Comparison of ENCODE assay signal across 21 cellular contexts in the genomic region with DNA sequence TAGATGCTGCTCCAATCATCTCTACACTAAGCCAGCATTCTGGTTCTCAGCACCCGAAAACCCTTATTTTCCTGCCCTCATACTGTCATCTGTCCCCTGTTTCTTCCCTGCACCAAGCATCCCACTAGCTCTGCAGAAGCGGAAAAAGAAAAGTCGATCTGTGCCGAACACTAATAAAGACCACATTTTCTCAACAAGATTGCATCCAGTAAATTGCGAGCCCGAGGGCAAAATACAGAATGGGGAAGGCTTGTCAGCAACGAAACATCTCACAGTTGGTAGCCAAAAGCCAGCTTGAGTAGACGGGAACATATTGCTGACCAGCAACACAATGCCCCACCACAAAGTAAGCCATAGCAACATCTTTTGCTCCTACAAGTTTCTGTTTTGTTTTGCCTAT.
DNase-seq lines count a peak whose midpoint lies in the region; FAIRE-seq and TF ChIP-seq lines count a peak whose summit lies in the region.
"Had no signal": no experiment of that assay in that cellular context is flagged by ENCODE, and none has a peak within 500 bp of the region (broad histone marks: within the 10 kb centered on the region; RNA-seq: fewer than 3 reads in every experiment).

No MANE protein-coding gene starts in this region.

- H3K79me2 ChIP-seq in H1 (ENCODE audit: control insufficient read depth in 1 of 2, insufficient read depth in 2 of 2, low read length in 2 of 2) (no peaks in the 10 kb centered on the region), hepatocyte (no peaks in the 10 kb centered on the region)

- H3K27me3 ChIP-seq in H1 (replicated peaks in 1 of 4; ENCODE audit: control insufficient read depth in 3 of 4, extremely low read depth in 1 of 4, insufficient read depth in 3 of 4, low read length in 3 of 4) (no peaks in the 10 kb centered on the region), hepatocyte (no peaks in the 10 kb centered on the region)

- H2BK120ac ChIP-seq in H1 (replicated peaks; ENCODE audit: low read depth, low read length), result no peak overlapping the region

- 94% methylated on average over 8 of the region's 8 CpGs; no CpG with 5 or more reads in 1 of the 2 experiments for WGBS in H1 (ENCODE audit: extremely low coverage in 1 of 2, insufficient coverage in 1 of 2, insufficient read length in 1 of 2, insufficient replicate concordance in 2 of 2, low coverage in 1 of 2, low lambda C conversion rate in 2 of 2, missing lambda C conversion rate in 1 of 2), 2 experiments
- 67% methylated on average over 8 of the region's 8 CpGs for WGBS in hepatocyte (ENCODE audit: low lambda C conversion rate, missing lambda C conversion rate)

- H2AK5ac ChIP-seq in H1 (ENCODE audit: low read depth, low read length), result no peak overlapping the region

- no peak overlapping the region for H2BK20ac ChIP-seq in H1 (ENCODE audit: low read length)

- H3K14ac ChIP-seq in H1 (ENCODE audit: insufficient read length), result no peak overlapping the region

- in situ Hi-C loops in GM13976 (cut with MboI; ENCODE audit: low sequenced_read_pairs, unreplicated experiment), result no loop called here

- no peak overlapping the region for H2BK15ac ChIP-seq in H1 (ENCODE audit: low read length)

- no peak for TF ChIP-seq POLR2A in H1 (IDR thresholded peaks at IDR 0.05; ENCODE audit: control extremely low read depth in 1 of 2, low read depth in 2 of 2, low read length in 2 of 2)

- no peak overlapping the region for H3K4me3 ChIP-seq in H1 (ENCODE audit: extremely low read depth in 1 of 4, insufficient read depth in 2 of 4, low read depth in 3 of 4, low read length in 4 of 4)
- H3K4me3 ChIP-seq in hepatocyte, result no peak overlapping the region
- H3K4me3 ChIP-seq: GM12878, GM23338 had no signal

- H3K23me2 ChIP-seq in H1 (ENCODE audit: low read depth, low read length), result no peaks in the 10 kb centered on the region

- no peaks in the 10 kb centered on the region for H3K4me1 Mint-ChIP-seq in activated CD4-positive, alpha-beta memory T cell treated with anti-CD3 and anti-CD28 coated beads, Interleukin-2, amount 10 ng/mL, durations not matched to agents 7 days and 5 days
- H3K4me1 Mint-ChIP-seq: B cell; CD4-positive, CD25-positive, alpha-beta regulatory T cell had no signal

- H3K36me3 ChIP-seq in H1 (ENCODE audit: control insufficient read depth in 2 of 4, insufficient read depth in 4 of 4, low read length in 3 of 4) (no peaks in the 10 kb centered on the region), hepatocyte (replicated peaks; ENCODE audit: insufficient read depth, low read depth) (no peaks in the 10 kb centered on the region)

- H3K79me1 ChIP-seq in H1 (ENCODE audit: low read depth, low read length), result no peaks in the 10 kb centered on the region

- no peaks in the 10 kb centered on the region for H3K9me3 Mint-ChIP-seq in activated CD4-positive, alpha-beta memory T cell treated with anti-CD3 and anti-CD28 coated beads, Interleukin-2, amount 10 ng/mL, durations not matched to agents 7 days and 5 days
- H3K9me3 Mint-ChIP-seq: GM23338 had no signal

- no peak overlapping the region for H4K91ac ChIP-seq in H1 (replicated peaks; ENCODE audit: insufficient read length, low read length)

- no peak overlapping the region for H3K27ac ChIP-seq in H1 (ENCODE audit: low read depth, low read length)
- no peak overlapping the region for H3K27ac ChIP-seq in hepatocyte

- no peak overlapping the region for H2BK12ac ChIP-seq in H1 (ENCODE audit: low read depth, low read length)

- peaks cover 0 to 5% (median 0%) of the 10 kb centered on the region in 4 experiments; a peak in 1 of 7 replicates for H3K4me1 ChIP-seq in H1 (replicated peaks in 1 of 4; ENCODE audit: control insufficient read depth in 3 of 4, insufficient read depth in 4 of 4, low read length in 3 of 4)
- H3K4me1 ChIP-seq in hepatocyte (ENCODE audit: insufficient read depth), result peaks cover 20% of the 10 kb centered on the region

- H3K23ac ChIP-seq in H1 (ENCODE audit: insufficient read length), result no peak overlapping the region

- H2BK5ac ChIP-seq in H1 (ENCODE audit: low read depth, low read length), result no peak overlapping the region

- H4K8ac ChIP-seq in H1 (ENCODE audit: extremely low read depth, insufficient read depth, low read length), result no peak overlapping the region

- TF ChIP-seq EP300 in H1 (IDR thresholded peaks at IDR 0.05; ENCODE audit: borderline replicate concordance in 1 of 2, low read depth in 2 of 2, low read length in 2 of 2), result no peak

- no peak overlapping the region for H3K4ac ChIP-seq in H1 (replicated peaks; ENCODE audit: insufficient read length, low read depth, low read length)

- peak; percentile 43 for DNase-seq in AG20443 (ENCODE audit: low spot score)
- DNase-seq in RPMI7951 (ENCODE audit: low read depth), result peak; percentile 15
- DNase-seq in H1 (ENCODE audit: low read depth in 1 of 2, low spot score in 2 of 2), result no peak
- no peak for DNase-seq in hepatocyte (ENCODE audit: low spot score)
- no peak for DNase-seq in NCI-H2227 treated with DMSO at 0.1 percent for 48 hours (lab: John Stamatoyannopoulos, UW)
- no peak for DNase-seq in activated effector memory CD4-positive, alpha-beta T cell treated with anti-CD3 and anti-CD28 coated beads, Interleukin-2, amount 50 U/mL, for 16 hours
- no peak for DNase-seq in activated CD4-positive, alpha-beta memory T cell treated with anti-CD3 and anti-CD28 coated beads, Interleukin-2, amount 10 ng/mL, durations not matched to agents 7 days and 5 days
- no peak for DNase-seq in GM13976 (ENCODE audit: low spot score)
- DNase-seq: 8988T; CD4-positive, CD25-positive, alpha-beta regulatory T cell; MV-4-11; NCI-H1105 treated with DMSO at 0.1 percent for 48 hours; NCI-H2029 treated with DMSO at 0.1 percent for 48 hours; NCI-H2171; NCI-H526; Right ventricle myocardium superior; SW 1271 had no signal

- H3K18ac ChIP-seq in H1 (ENCODE audit: extremely low read depth, low read length), result no peak overlapping the region

- POLR2A ChIA-PET in H1 (lab: Charles Lee; ENCODE audit: partially characterized antibody), result no interaction called here
- POLR2A ChIA-PET in activated CD4-positive, alpha-beta memory T cell treated with anti-CD3 and anti-CD28 coated beads, Interleukin-2, amount 10 ng/mL, durations not matched to agents 7 days and 5 days (lab: Charles Lee), result no interaction called here

- H4K20me1 ChIP-seq in H1 (replicated peaks in 1 of 2; ENCODE audit: control insufficient read depth in 1 of 2, insufficient read depth in 2 of 2, low read length in 2 of 2) (no peaks in the 10 kb centered on the region), hepatocyte (ENCODE audit: insufficient read depth, poor library complexity, severe bottlenecking) (no peaks in the 10 kb centered on the region)

- no peak for TF ChIP-seq RAD21 in H1 (IDR thresholded peaks at IDR 0.05 in 1 of 2, conservative IDR thresholded peaks at IDR 0.05 in 1 of 2; ENCODE audit: low read depth in 2 of 2, low read length in 2 of 2)

- H3K9ac ChIP-seq in H1 (replicated peaks in 1 of 4; ENCODE audit: extremely low read depth in 1 of 4, low read depth in 3 of 4, low read length in 3 of 4), result no peak overlapping the region

- H3K4me3 Mint-ChIP-seq in activated CD4-positive, alpha-beta memory T cell treated with anti-CD3 and anti-CD28 coated beads, Interleukin-2, amount 10 ng/mL, durations not matched to agents 7 days and 5 days, result no peak overlapping the region
- H3K4me3 Mint-ChIP-seq: B cell; CD4-positive, CD25-positive, alpha-beta regulatory T cell; GM23338; IgD-negative memory B cell had no signal

- no peak overlapping the region for H3K56ac ChIP-seq in H1 (replicated peaks; ENCODE audit: insufficient read length, low read depth, low read length)

- no peak overlapping the region for H4K5ac ChIP-seq in H1 (ENCODE audit: insufficient read length, low read depth, low read length)

- H3K9me3 ChIP-seq in H1 (ENCODE audit: insufficient read depth in 2 of 2, low read depth in 1 of 2, low read length in 1 of 2) (no peaks in the 10 kb centered on the region), hepatocyte (ENCODE audit: low read depth) (no peaks in the 10 kb centered on the region)

- FAIRE-seq in H1 (lab: Jason Lieb, UNC), result peak; percentile 55
- FAIRE-seq: GM12878 had no signal

- CTCF ChIA-PET in H1 (lab: Charles Lee; ENCODE audit: partially characterized antibody), result no interaction called here
- CTCF ChIA-PET in activated CD4-positive, alpha-beta memory T cell treated with anti-CD3 and anti-CD28 coated beads, Interleukin-2, amount 10 ng/mL, durations not matched to agents 7 days and 5 days (lab: Charles Lee), result no interaction called here

- H3K4me2 ChIP-seq in H1 (ENCODE audit: insufficient read depth in 1 of 2, low read depth in 2 of 2, low read length in 2 of 2), result no peak overlapping the region
- H3K4me2 ChIP-seq in hepatocyte, result peak overlapping the region; percentile 12
- H3K4me2 ChIP-seq: GM23338 had no signal

- H3K36me3 Mint-ChIP-seq in activated CD4-positive, alpha-beta memory T cell treated with anti-CD3 and anti-CD28 coated beads, Interleukin-2, amount 10 ng/mL, durations not matched to agents 7 days and 5 days (ENCODE audit: low read depth), result no peaks in the 10 kb centered on the region
- H3K36me3 Mint-ChIP-seq: CD4-positive, CD25-positive, alpha-beta regulatory T cell; IgD-negative memory B cell had no signal

- H3K9me2 ChIP-seq in hepatocyte (replicated peaks; ENCODE audit: insufficient read depth), result no peaks in the 10 kb centered on the region

- peaks cover 17% of the 10 kb centered on the region for H3K27me3 Mint-ChIP-seq in activated CD4-positive, alpha-beta memory T cell treated with anti-CD3 and anti-CD28 coated beads, Interleukin-2, amount 10 ng/mL, durations not matched to agents 7 days and 5 days

- H2AFZ ChIP-seq in H1 (ENCODE audit: low read length) (no peak overlapping the region), hepatocyte (no peak overlapping the region)
- H2AFZ ChIP-seq: GM23338 had no signal

- TF ChIP-seq CTCF in H1 (IDR thresholded peaks at IDR 0.05; ENCODE audit: control extremely low read depth in 1 of 3, insufficient read depth in 1 of 3, low read depth in 1 of 3, low read length in 3 of 3), result no peak
- no peak for TF ChIP-seq CTCF in hepatocyte (IDR thresholded peaks at IDR 0.05; ENCODE audit: poor library complexity)
- no peak for TF ChIP-seq CTCF in GM13976 (IDR thresholded peaks at IDR 0.05; ENCODE audit: borderline replicate concordance, control extremely low read depth, extremely low read depth, insufficient read depth, missing control alignments)

- no peak overlapping the region for H3K27ac Mint-ChIP-seq in activated CD4-positive, alpha-beta memory T cell treated with anti-CD3 and anti-CD28 coated beads, Interleukin-2, amount 10 ng/mL, durations not matched to agents 7 days and 5 days
- H3K27ac Mint-ChIP-seq: B cell; CD4-positive, CD25-positive, alpha-beta regulatory T cell; GM23338; IgD-negative memory B cell had no signal

Comparison
In these comparisons a context has a peak if more than half of its experiments do, and no peak if none do; other contexts are left out.
1. DNase-seq: peak in AG20443 (single experiment) and RPMI7951 (single experiment); none in H1 (0 of 2), hepatocyte (single experiment), NCI-H2227 treated with DMSO at 0.1 percent for 48 hours (single experiment), activated effector memory CD4-positive, alpha-beta T cell treated with anti-CD3 and anti-CD28 coated beads, Interleukin-2, amount 50 U/mL, for 16 hours (single experiment), activated CD4-positive, alpha-beta memory T cell treated with anti-CD3 and anti-CD28 coated beads, Interleukin-2, amount 10 ng/mL, durations not matched to agents 7 days and 5 days (single experiment) and GM13976 (single experiment).